In genomic region chr14:89629383-89629782, GRCh38 we compare ENCODE assay signal across 17 cellular contexts.
A peak's percentile ranks its signal among the peaks of the same experiment; 100 is the strongest.
DNase-seq lines count a peak whose midpoint lies in the region; ATAC-seq and TF ChIP-seq lines count a peak whose summit lies in the region.
"Had no signal": no experiment of that assay in that cellular context is flagged by ENCODE, and none has a peak within 500 bp of the region (broad histone marks: within the 10 kb centered on the region; RNA-seq: fewer than 3 reads in every experiment).

No MANE protein-coding gene starts in this region.

- ATAC-seq in activated CD4-positive, alpha-beta T cell treated with anti-CD3 and anti-CD28 coated beads for 36 hours = no peak
- ATAC-seq in HG03571 (IDR thresholded peaks at IDR 0.05; ENCODE audit: unreplicated experiment) = no peak
- ATAC-seq: WTC11 had no signal

- no peaks in the 10 kb centered on the region; the same call in 1 of the 2 replicates for H3K9me3 ChIP-seq in Loucy (ENCODE audit: insufficient read depth, low read depth, low read length)
- H3K9me3 ChIP-seq in neural progenitor cell (ENCODE audit: low read depth) = no peaks in the 10 kb centered on the region
- H3K9me3 ChIP-seq in MG63 = no peaks in the 10 kb centered on the region
- H3K9me3 ChIP-seq: left ventricle myocardium inferior had no signal

- H3K4me2 ChIP-seq in Loucy (ENCODE audit: low read depth, low read length, poor library complexity, severe bottlenecking) (no peak overlapping the region), neural progenitor cell (no peak overlapping the region)

- peaks cover 67% of the 10 kb centered on the region for H3K4me1 Mint-ChIP-seq in activated CD4-positive, alpha-beta T cell treated with anti-CD3 and anti-CD28 coated beads for 36 hours
- peaks cover 18% of the 10 kb centered on the region for H3K4me1 Mint-ChIP-seq in neural progenitor cell

- no peak overlapping the region for H3K9ac ChIP-seq in Loucy (ENCODE audit: low read depth, low read length, poor library complexity, severe bottlenecking)
- no peak overlapping the region for H3K9ac ChIP-seq in neural progenitor cell

- no peaks in the 10 kb centered on the region for H3K27me3 Mint-ChIP-seq in activated CD4-positive, alpha-beta T cell treated with anti-CD3 and anti-CD28 coated beads for 36 hours
- no peaks in the 10 kb centered on the region for H3K27me3 Mint-ChIP-seq in neural progenitor cell (ENCODE audit: insufficient read depth, low read depth)

- TF ChIP-seq CTCF in Loucy (conservative IDR thresholded peaks at IDR 0.05; ENCODE audit: low read length) (no peak), neural progenitor cell (IDR thresholded peaks at IDR 0.05) (no peak)

- no peak overlapping the region for H3K4me3 Mint-ChIP-seq in activated CD4-positive, alpha-beta T cell treated with anti-CD3 and anti-CD28 coated beads for 36 hours
- H3K4me3 Mint-ChIP-seq in neural progenitor cell = no peak overlapping the region
- H3K4me3 Mint-ChIP-seq: WTC11 had no signal

- peak overlapping the region; percentile 55 for H3K27ac Mint-ChIP-seq in activated CD4-positive, alpha-beta T cell treated with anti-CD3 and anti-CD28 coated beads for 36 hours
- H3K27ac Mint-ChIP-seq in neural progenitor cell = peak overlapping the region; percentile 35
- H3K27ac Mint-ChIP-seq: WTC11 had no signal

- CTCF ChIA-PET in activated CD4-positive, alpha-beta T cell treated with anti-CD3 and anti-CD28 coated beads for 36 hours (lab: Charles Lee) = interaction anchor here (1.1 to 1.2 kb wide), 2 partner anchors 11 to 12 kb away, joined by 3 read pairs; no protein-coding TSS in a partner anchor

- H3K4me3 ChIP-seq in Loucy (ENCODE audit: low read length, poor library complexity, severe bottlenecking) (no peak overlapping the region), neural progenitor cell (no peak overlapping the region), MG63 (no peak overlapping the region)
- H3K4me3 ChIP-seq: left ventricle myocardium inferior had no signal

- H3K9me2 ChIP-seq in Loucy (replicated peaks; ENCODE audit: low read depth, low read length) = no peaks in the 10 kb centered on the region

- peaks cover 12% of the 10 kb centered on the region for H3K9me3 Mint-ChIP-seq in activated CD4-positive, alpha-beta T cell treated with anti-CD3 and anti-CD28 coated beads for 36 hours (ENCODE audit: low read depth)
- peaks cover 6% of the 10 kb centered on the region for H3K9me3 Mint-ChIP-seq in neural progenitor cell

- H3K36me3 ChIP-seq in Loucy (ENCODE audit: insufficient read depth, low read length) (no peaks in the 10 kb centered on the region), neural progenitor cell (no peaks in the 10 kb centered on the region), MG63 (no peaks in the 10 kb centered on the region)
- H3K36me3 ChIP-seq: left ventricle myocardium inferior had no signal

- DNase-seq in activated CD4-positive, alpha-beta T cell treated with anti-CD3 and anti-CD28 coated beads for 36 hours = no peak
- DNase-seq in activated CD4-positive, alpha-beta T cell treated with anti-CD3 and anti-CD28 coated beads, Interleukin-2, amount 50 U/mL, for 1 hour = no peak
- DNase-seq in amniotic epithelial cell (ENCODE audit: low read depth) (peak; percentile 15), neural progenitor cell (ENCODE audit: low spot score) (no peak), MG63 (no peak)
- no peak for DNase-seq in activated effector memory CD4-positive, alpha-beta T cell treated with Interleukin-2 at 50 U/mL for 16 hours
- DNase-seq: C1 segment of cervical spinal cord, cerebellar nuclear complex, DND-41, left ventricle myocardium inferior, NCI-H1105, NCI-H2171, posterior cingulate gyrus had no signal

- H3K4me1 ChIP-seq in Loucy (ENCODE audit: insufficient read depth, low read length, poor library complexity, severe bottlenecking) = peaks cover 5% of the 10 kb centered on the region
- peaks cover 32% of the 10 kb centered on the region for H3K4me1 ChIP-seq in neural progenitor cell

- H3K79me2 ChIP-seq in Loucy (ENCODE audit: insufficient read depth, low read length) (no peaks in the 10 kb centered on the region), neural progenitor cell (ENCODE audit: low read depth) (no peaks in the 10 kb centered on the region)

- no peaks in the 10 kb centered on the region for H3K27me3 ChIP-seq in Loucy (ENCODE audit: insufficient read depth, low read length, poor library complexity, severe bottlenecking)
- H3K27me3 ChIP-seq in neural progenitor cell = no peaks in the 10 kb centered on the region
- no peaks in the 10 kb centered on the region for H3K27me3 ChIP-seq in MG63
- H3K27me3 ChIP-seq: foreskin keratinocyte had no signal

- H3F3A ChIP-seq in Loucy (ENCODE audit: low read depth) = no peaks in the 10 kb centered on the region
- H3F3A ChIP-seq in neural progenitor cell (ENCODE audit: low read depth) = peaks cover 9% of the 10 kb centered on the region

- POLR2A ChIA-PET in activated CD4-positive, alpha-beta T cell treated with anti-CD3 and anti-CD28 coated beads for 36 hours (lab: Charles Lee) = interaction anchor here (1.7 kb wide), 1 partner anchor 12 kb away, joined by 5 read pairs; no protein-coding TSS in a partner anchor

- H2AFZ ChIP-seq in Loucy (ENCODE audit: low read length) = 0 out of 2 replicates have a peak overlapping the region, but pooled peaks have one; percentile 50
- H2AFZ ChIP-seq in neural progenitor cell (replicated peaks) = no peak overlapping the region

- H3K27ac ChIP-seq in neural progenitor cell = no peak overlapping the region
- H3K27ac ChIP-seq: left ventricle myocardium inferior had no signal

- H4K20me1 ChIP-seq in Loucy (ENCODE audit: insufficient read depth, low read length, poor library complexity, severe bottlenecking) (no peaks in the 10 kb centered on the region), neural progenitor cell (ENCODE audit: low read depth) (no peaks in the 10 kb centered on the region)

- H3K36me3 Mint-ChIP-seq in activated CD4-positive, alpha-beta T cell treated with anti-CD3 and anti-CD28 coated beads for 36 hours (ENCODE audit: low read depth) = peaks cover 26% of the 10 kb centered on the region
- H3K36me3 Mint-ChIP-seq in neural progenitor cell = no peaks in the 10 kb centered on the region
- H3K36me3 Mint-ChIP-seq: WTC11 had no signal

- intact Hi-C loops in activated CD4-positive, alpha-beta T cell treated with anti-CD3 and anti-CD28 coated beads for 36 hours (cut with DNase I, micrococcal nuclease) = no loop called here
